18 cellular contexts compared by ENCODE assay signal in the genomic region with DNA sequence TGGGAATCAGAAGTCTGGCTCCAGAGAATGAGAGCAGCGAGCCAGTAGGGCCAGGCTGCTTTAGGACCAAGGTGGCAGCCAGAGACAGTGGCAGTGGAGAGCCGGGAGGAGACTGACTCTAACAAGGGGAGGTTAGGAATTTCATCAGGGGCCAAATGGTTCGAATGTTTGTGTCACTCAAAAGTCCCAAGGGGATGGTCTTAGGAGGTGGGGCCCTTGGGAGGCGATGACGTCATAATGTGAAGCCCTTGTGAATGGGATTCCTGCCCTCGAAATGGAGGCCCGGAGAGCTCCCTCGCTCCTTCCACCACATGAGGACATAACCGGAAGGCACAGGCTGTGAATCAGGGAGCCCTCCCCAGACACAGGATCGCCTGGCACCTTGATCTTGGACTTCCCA.
DNase-seq lines count a peak whose midpoint lies in the region; TF ChIP-seq lines count a peak whose summit lies in the region.
"Had no signal": no experiment of that assay in that cellular context is flagged by ENCODE, and none has a peak within 500 bp of the region (broad histone marks: within the 10 kb centered on the region; RNA-seq: fewer than 3 reads in every experiment).

No MANE protein-coding gene starts in this region.

- no peak overlapping the region for H3K4me2 ChIP-seq in neuronal stem cell (ENCODE audit: insufficient read depth, low read length, poor library complexity, severe bottlenecking)

- H3K36me3 Mint-ChIP-seq in dendritic cell treated with granulocyte-macrophage colony-stimulating factor and Interleukin-4, amounts not matched to agents 40 ng/mL and 50 ng/mL, for 4 days (ENCODE audit: low read depth), result no peaks in the 10 kb centered on the region
- H3K36me3 Mint-ChIP-seq: CD14-positive monocyte; CD8-positive, alpha-beta T cell had no signal

- H3K9ac ChIP-seq in neuronal stem cell (ENCODE audit: low read depth, low read length, poor library complexity), result no peak overlapping the region

- no peak overlapping the region for H4K8ac ChIP-seq in neuronal stem cell (ENCODE audit: low read depth, low read length)

- H3K36me3 ChIP-seq in neuronal stem cell (replicated peaks in 1 of 2; ENCODE audit: control insufficient read depth in 2 of 2, insufficient read depth in 2 of 2, low read length in 2 of 2), result no peaks in the 10 kb centered on the region
- H3K36me3 ChIP-seq: BE2C had no signal

- H2BK12ac ChIP-seq in neuronal stem cell (ENCODE audit: low read length), result no peak overlapping the region

- H3K14ac ChIP-seq in neuronal stem cell (ENCODE audit: low read length), result no peak overlapping the region

- no peak overlapping the region for H3K4ac ChIP-seq in neuronal stem cell (ENCODE audit: low read length)

- intact Hi-C loops in dendritic cell treated with granulocyte-macrophage colony-stimulating factor and Interleukin-4, amounts not matched to agents 40 ng/mL and 50 ng/mL, for 4 days (cut with micrococcal nuclease), result loop anchor here (5.0 kb wide), 2 partner anchors 38 to 47 kb away; no protein-coding TSS in a partner anchor

- no peaks in the 10 kb centered on the region for H3K9me3 ChIP-seq in neuronal stem cell (replicated peaks in 1 of 2; ENCODE audit: control insufficient read depth in 2 of 2, insufficient read depth in 1 of 2, low read depth in 1 of 2, low read length in 2 of 2)
- H3K9me3 ChIP-seq: BE2C had no signal

- WGBS in neuronal stem cell (ENCODE audit: extremely low coverage in 2 of 2, insufficient read length in 2 of 2, insufficient replicate concordance in 1 of 2), 2 donors, result no CpG with 5 or more reads among the region's 10 CpGs

- peak overlapping the region; percentile 6 for H3K18ac ChIP-seq in neuronal stem cell (ENCODE audit: low read length)

- H3K4me1 Mint-ChIP-seq in dendritic cell treated with granulocyte-macrophage colony-stimulating factor and Interleukin-4, amounts not matched to agents 40 ng/mL and 50 ng/mL, for 4 days (ENCODE audit: low read depth), result peaks cover 99% of the 10 kb centered on the region

- H2BK5ac ChIP-seq in neuronal stem cell (ENCODE audit: low read length), result no peak overlapping the region

- no peak for TF ChIP-seq CTCF in NB4 (IDR thresholded peaks at IDR 0.05; ENCODE audit: low read depth, low read length)

- H3K27me3 Mint-ChIP-seq in dendritic cell treated with granulocyte-macrophage colony-stimulating factor and Interleukin-4, amounts not matched to agents 40 ng/mL and 50 ng/mL, for 4 days, result no peaks in the 10 kb centered on the region
- H3K27me3 Mint-ChIP-seq: IgD-negative memory B cell had no signal

- H2AK5ac ChIP-seq in neuronal stem cell (ENCODE audit: low read depth, low read length), result peak overlapping the region; percentile 77

- H2BK120ac ChIP-seq in neuronal stem cell (ENCODE audit: low read depth, low read length), result no peak overlapping the region

- H2AFZ ChIP-seq in neuronal stem cell (ENCODE audit: low read length), result no peak overlapping the region

- no peaks in the 10 kb centered on the region for H3K79me1 ChIP-seq in neuronal stem cell (ENCODE audit: low read depth, low read length)

- H3K4me3 ChIP-seq in NB4 (ENCODE audit: low read depth, low read length) (no peak overlapping the region), neuronal stem cell (ENCODE audit: low read length in 2 of 2) (no peak overlapping the region)
- H3K4me3 ChIP-seq: GM12878 had no signal

- H3K23ac ChIP-seq in neuronal stem cell (ENCODE audit: low read depth, low read length, poor library complexity), result no peak overlapping the region

- peaks cover 2% of the 10 kb centered on the region in 2 donors for H3K4me1 ChIP-seq in neuronal stem cell (ENCODE audit: control insufficient read depth in 2 of 2, insufficient read depth in 1 of 2, low read depth in 1 of 2, low read length in 2 of 2)

- H2BK15ac ChIP-seq in neuronal stem cell (ENCODE audit: low read length), result peak overlapping the region; percentile 2

- no peaks in the 10 kb centered on the region for H3K9me3 Mint-ChIP-seq in dendritic cell treated with granulocyte-macrophage colony-stimulating factor and Interleukin-4, amounts not matched to agents 40 ng/mL and 50 ng/mL, for 4 days
- H3K9me3 Mint-ChIP-seq: CD8-positive, alpha-beta T cell had no signal

- H3K27ac Mint-ChIP-seq in dendritic cell treated with granulocyte-macrophage colony-stimulating factor and Interleukin-4, amounts not matched to agents 40 ng/mL and 50 ng/mL, for 4 days, result peak overlapping the region; percentile 95
- H3K27ac Mint-ChIP-seq: CD8-positive, alpha-beta T cell; HFFc6 had no signal

- no peak for TF ChIP-seq POLR2A in NB4 (IDR thresholded peaks at IDR 0.05; ENCODE audit: extremely low read depth, insufficient read length)

- no peaks in the 10 kb centered on the region for H3K27me3 ChIP-seq in neuronal stem cell (ENCODE audit: control insufficient read depth in 3 of 3, insufficient read depth in 3 of 3, low read depth in 1 of 3, low read length in 3 of 3)
- H3K27me3 ChIP-seq: BE2C had no signal

- DNase-seq in NB4 (ENCODE audit: low read depth), result peak; percentile 67
- DNase-seq in neuronal stem cell (ENCODE audit: low spot score), result no peak
- no peak for DNase-seq in DMS53 treated with DMSO at 0.1 percent for 48 hours (lab: John Stamatoyannopoulos, UW; ENCODE audit: unreplicated experiment)
- no peak for DNase-seq in CD1c-positive myeloid dendritic cell (ENCODE audit: extremely low spot score)
- no peak for DNase-seq in NCI-H748 (lab: John Stamatoyannopoulos, UW; ENCODE audit: unreplicated experiment)
- DNase-seq: ACHN, BE2C, Calu3, DND-41, EL, GOT3, H7, HFFc6 had no signal

- no peak overlapping the region for H3K27ac ChIP-seq in neuronal stem cell (replicated peaks; ENCODE audit: low read length)

- H3K4me3 Mint-ChIP-seq in dendritic cell treated with granulocyte-macrophage colony-stimulating factor and Interleukin-4, amounts not matched to agents 40 ng/mL and 50 ng/mL, for 4 days, result no peak overlapping the region
- H3K4me3 Mint-ChIP-seq: CD14-positive monocyte; CD8-positive, alpha-beta T cell; HFFc6 had no signal

- H4K91ac ChIP-seq in neuronal stem cell (ENCODE audit: low read depth, low read length, poor library complexity), result no peak overlapping the region
